16 cellular contexts compared by ENCODE assay signal in the genomic region with DNA sequence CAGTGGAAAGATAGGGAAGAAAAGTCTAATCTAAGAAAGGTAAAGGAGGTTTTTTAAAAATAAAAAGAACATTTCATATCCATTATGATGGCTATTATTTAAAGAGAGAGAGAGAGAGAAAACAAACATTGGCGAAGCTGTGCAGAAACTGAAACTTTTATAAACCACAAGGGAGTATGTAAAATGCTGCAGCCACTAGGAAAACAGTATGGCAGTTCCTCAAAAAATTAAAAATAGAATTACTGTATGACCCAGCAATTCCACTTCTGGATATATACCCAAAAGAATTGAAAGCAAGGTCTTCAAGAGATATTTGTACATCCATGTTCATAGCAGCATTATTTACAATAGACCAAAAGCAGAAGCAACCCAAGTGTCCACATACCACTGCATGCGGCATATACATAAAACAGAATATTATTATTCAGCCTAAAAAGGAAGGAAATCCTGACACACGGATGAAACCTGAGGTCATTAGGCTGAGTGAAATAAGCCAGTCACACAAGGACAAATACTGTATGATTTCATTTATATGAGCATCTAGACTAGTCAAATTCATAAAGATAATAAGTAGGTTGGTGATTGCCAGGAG.
DNase-seq lines count a peak whose midpoint lies in the region; ATAC-seq and TF ChIP-seq lines count a peak whose summit lies in the region.
"Had no signal": no experiment of that assay in that cellular context is flagged by ENCODE, and none has a peak within 500 bp of the region (broad histone marks: within the 10 kb centered on the region; RNA-seq: fewer than 3 reads in every experiment).

No MANE protein-coding gene starts in this region.

- peak; percentile 77 for DNase-seq in KBM-7
- DNase-seq in NOMO-1 treated with dmso at 0.1 percent for 144 hours (lab: John Stamatoyannopoulos, UW; ENCODE audit: unreplicated experiment) = peak; percentile 73
- DNase-seq in spleen = no peak
- DNase-seq in Peyer's patch = no peak
- DNase-seq: activated CD4-positive, CD25-positive, alpha-beta regulatory T cell treated with anti-CD3 and anti-CD28 coated beads, Interleukin-2, amount 50 U/mL, for 72 hours; activated gamma-delta T cell; cerebellar nuclear complex; foreskin fibroblast; mucosa of descending colon; NCI-H748 treated with DMSO at 0.1 percent for 48 hours; testis had no signal

- H3K4me3 ChIP-seq in spleen = no peak overlapping the region
- H3K4me3 ChIP-seq in Peyer's patch = no peak overlapping the region
- H3K4me3 ChIP-seq: mucosa of descending colon, skin epidermis, testis had no signal

- 24 to 34% (median 30%) methylated on average over 3 of the region's 3 CpGs for WGBS in spleen, 5 donors

- no peak for ATAC-seq in HG03045 (IDR thresholded peaks at IDR 0.05; ENCODE audit: unreplicated experiment)
- no peak for ATAC-seq in HG02870 (IDR thresholded peaks at IDR 0.05; ENCODE audit: unreplicated experiment)
- ATAC-seq: mucosa of descending colon, Right ventricle myocardium inferior had no signal

- TF ChIP-seq CTCF in spleen (IDR thresholded peaks at IDR 0.05 in 8 of 11, conservative IDR thresholded peaks at IDR 0.05 in 3 of 11) (no peak), Peyer's patch (IDR thresholded peaks at IDR 0.05) (no peak)

- H3K27ac ChIP-seq in spleen (peak overlapping the region in 5 of 8 donors; percentile 9 to 66 (median 56)), Peyer's patch (no peak overlapping the region)
- H3K27ac ChIP-seq: testis had no signal

- peak overlapping the region; percentile 50 for H3K4me3 Mint-ChIP-seq in dendritic cell treated with granulocyte-macrophage colony-stimulating factor and Interleukin-4, amounts not matched to agents 40 ng/mL and 50 ng/mL, for 4 days

- H3K27me3 ChIP-seq in spleen (replicated peaks in 1 of 7) = no peaks in the 10 kb centered on the region
- no peaks in the 10 kb centered on the region for H3K27me3 ChIP-seq in Peyer's patch
- H3K27me3 ChIP-seq: testis had no signal

- H3K9me3 ChIP-seq in spleen (no peaks in the 10 kb centered on the region), Peyer's patch (no peaks in the 10 kb centered on the region)
- H3K9me3 ChIP-seq: mucosa of descending colon, testis had no signal

- peaks cover 57% of the 10 kb centered on the region for H3K4me1 Mint-ChIP-seq in dendritic cell treated with granulocyte-macrophage colony-stimulating factor and Interleukin-4, amounts not matched to agents 40 ng/mL and 50 ng/mL, for 4 days (ENCODE audit: low read depth)

- H3K9me3 Mint-ChIP-seq in dendritic cell treated with granulocyte-macrophage colony-stimulating factor and Interleukin-4, amounts not matched to agents 40 ng/mL and 50 ng/mL, for 4 days = no peaks in the 10 kb centered on the region

- H3K27me3 Mint-ChIP-seq in dendritic cell treated with granulocyte-macrophage colony-stimulating factor and Interleukin-4, amounts not matched to agents 40 ng/mL and 50 ng/mL, for 4 days = no peaks in the 10 kb centered on the region

- H3K4me1 ChIP-seq in spleen (peaks cover 0 to 33% (median 14%) of the 10 kb centered on the region in 6 donors), Peyer's patch (no peaks in the 10 kb centered on the region)

- H3K36me3 ChIP-seq in spleen = no peaks in the 10 kb centered on the region
- H3K36me3 ChIP-seq in Peyer's patch = no peaks in the 10 kb centered on the region

- intact Hi-C loops in dendritic cell treated with granulocyte-macrophage colony-stimulating factor and Interleukin-4, amounts not matched to agents 40 ng/mL and 50 ng/mL, for 4 days (cut with micrococcal nuclease) = loop anchor here (5.0 kb wide), 1 partner anchor 35 kb away; no protein-coding TSS in a partner anchor
- intact Hi-C loops in spleen (cut with DNase I; ENCODE audit: low total_unique reads) = no loop called here

- H3K36me3 Mint-ChIP-seq in dendritic cell treated with granulocyte-macrophage colony-stimulating factor and Interleukin-4, amounts not matched to agents 40 ng/mL and 50 ng/mL, for 4 days (ENCODE audit: low read depth) = peaks cover 7% of the 10 kb centered on the region

- H3K27ac Mint-ChIP-seq in dendritic cell treated with granulocyte-macrophage colony-stimulating factor and Interleukin-4, amounts not matched to agents 40 ng/mL and 50 ng/mL, for 4 days = peak overlapping the region; percentile 72

- in situ Hi-C loops in KBM-7 (cut with MboI; ENCODE audit: low pct_unique_long_range_greater_than_20kb, low sequenced_read_pairs) = no loop called here

- TF ChIP-seq POLR2A in spleen (IDR thresholded peaks at IDR 0.05) (no peak), Peyer's patch (IDR thresholded peaks at IDR 0.05) (no peak)

Comparison
In these comparisons a context has a peak if more than half of its experiments do, and no peak if none do; other contexts are left out.
1. DNase-seq: peak in KBM-7 (single experiment) and NOMO-1 treated with dmso at 0.1 percent for 144 hours (single experiment); none in spleen (single experiment) and Peyer's patch (0 of 3).
2. H3K27ac ChIP-seq: peak in spleen (5 of 8); none in Peyer's patch (0 of 4).